9 cellular contexts compared by ENCODE assay signal in genomic region chr1:109762821-109763645, GRCh38. TPM values are rescaled to one million over a fixed set of nuclear protein-coding genes. Genes with fewer than 3 reads are reported as not detected.
DNase-seq lines count a peak whose midpoint lies in the region; ATAC-seq and TF ChIP-seq lines count a peak whose summit lies in the region.
"Had no signal": no experiment of that assay in that cellular context is flagged by ENCODE, and none has a peak within 500 bp of the region (broad histone marks: within the 10 kb centered on the region; RNA-seq: fewer than 3 reads in every experiment).

No MANE protein-coding gene starts in this region.

- H3K4me1 ChIP-seq in adipocyte (ENCODE audit: control insufficient read depth, insufficient read depth, low read length) (no peaks in the 10 kb centered on the region), left lung (peaks cover 4 to 15% of the 10 kb centered on the region in 2 donors), aorta (ENCODE audit: control insufficient read depth in 1 of 2, insufficient read depth in 2 of 2, low read length in 2 of 2) (no peaks in the 10 kb centered on the region)

- 81 to 87% methylated on average over 11 of the region's 11 CpGs for WGBS in aorta, 2 donors

- DNase-seq in Right ventricle myocardium inferior (ENCODE audit: missing footprints) = peak; percentile 52
- DNase-seq in left ventricle myocardium superior = no peak
- DNase-seq in adipocyte (ENCODE audit: low read depth) = peak; percentile 45
- DNase-seq in left lung = peak; percentile 31 to 69
- peak; percentile 54 to 65 for DNase-seq in aorta
- DNase-seq in DMS153 (lab: John Stamatoyannopoulos, UW) = no peak
- DNase-seq in glomerular visceral epithelial cell (ENCODE audit: extremely low spot score) = no peak
- no peak for DNase-seq in putamen (ENCODE audit: low spot score)

- intact Hi-C loops in Right ventricle myocardium inferior (cut with DNase I) = no loop called here
- intact Hi-C loops in left ventricle myocardium superior (cut with micrococcal nuclease) = no loop called here
- intact Hi-C loops in left lung (cut with DNase I) = no loop called here
- intact Hi-C loops in aorta (cut with DNase I) = no loop called here

- H3K27ac ChIP-seq in left lung = peak overlapping the region in 1 of 2 donors; percentile 38
- no peak overlapping the region for H3K27ac ChIP-seq in aorta (ENCODE audit: low read depth in 1 of 2, low read length in 2 of 2)

- H3K36me3 ChIP-seq in adipocyte (ENCODE audit: control insufficient read depth, insufficient read depth, low read length, severe bottlenecking) (no peaks in the 10 kb centered on the region), left lung (no peaks in the 10 kb centered on the region), aorta (ENCODE audit: control insufficient read depth in 1 of 2, insufficient read depth in 2 of 2, low read length in 1 of 2) (no peaks in the 10 kb centered on the region)

- no peak for TF ChIP-seq CTCF in left lung (IDR thresholded peaks at IDR 0.05)

- no peak overlapping the region for H3K9ac ChIP-seq in adipocyte (ENCODE audit: low read length)

- no peaks in the 10 kb centered on the region for H3K9me3 ChIP-seq in adipocyte (ENCODE audit: control insufficient read depth, low read length)
- no peaks in the 10 kb centered on the region for H3K9me3 ChIP-seq in left lung
- H3K9me3 ChIP-seq in aorta (ENCODE audit: control insufficient read depth, low read length) = no peaks in the 10 kb centered on the region

- H3K27me3 ChIP-seq in adipocyte (replicated peaks; ENCODE audit: control insufficient read depth, insufficient read depth, low read length) = peaks cover 4% of the 10 kb centered on the region
- no peaks in the 10 kb centered on the region for H3K27me3 ChIP-seq in left lung
- H3K27me3 ChIP-seq in aorta (ENCODE audit: control insufficient read depth in 1 of 2, insufficient read depth in 2 of 2, low read length in 1 of 2) = no peaks in the 10 kb centered on the region

- H3K4me3 ChIP-seq in adipocyte (ENCODE audit: low read length) (no peak overlapping the region), left lung (no peak overlapping the region), aorta (ENCODE audit: low read length in 2 of 2) (no peak overlapping the region)

- ATAC-seq in Right ventricle myocardium inferior (no peak), left ventricle myocardium superior (no peak), left lung (peak; percentile 38), aorta (ENCODE audit: low FRiP score) (no peak)

RNA-seq across cellular contexts. Expression of gene EPS8L3, which starts 0.7 kb away (rescaled TPM):
- total RNA-seq in Right ventricle myocardium inferior (not detected), left ventricle myocardium superior (not detected), left lung (not detected), aorta (not detected)
- 10 to 100 TPM in 1 of 2 donors, under 1 TPM in 1; 0.46 to 36.7 TPM for polyA plus RNA-seq in aorta
- total RNA-seq: CD4-positive, alpha-beta T cell had no signal

RNA-seq across cellular contexts. Expression of gene GSTM3, which starts 22.2 kb away (rescaled TPM):
- total RNA-seq in Right ventricle myocardium inferior (121 TPM), left ventricle myocardium superior (113 TPM), left lung (10 to 100 TPM; 13.8 to 30.9 TPM), aorta (10 to 100 TPM; 17.9 to 56.5 TPM)
- polyA plus RNA-seq in aorta = 100 to 1,000 TPM in 1 of 2 donors, 10 to 100 TPM in 1; 75.7 to 146 TPM

RNA-seq across cellular contexts. Expression of gene GSTM5, which starts 51.0 kb away (rescaled TPM):
- 2.8 TPM for total RNA-seq in Right ventricle myocardium inferior
- total RNA-seq in left ventricle myocardium superior = 2.6 TPM
- total RNA-seq in left lung = 10 to 100 TPM in 1 of 2 donors, 1 to 10 TPM in 1; 8.4 to 11.6 TPM
- 10 to 100 TPM in 1 of 2 donors, 1 to 10 TPM in 1; 5.7 to 23.4 TPM for total RNA-seq in aorta
- 10 to 100 TPM in 1 of 2 donors, 1 to 10 TPM in 1; 8.6 to 10.8 TPM for polyA plus RNA-seq in aorta

Comparison
In these comparisons a context has a peak if more than half of its experiments do, and no peak if none do; other contexts are left out.
1. DNase-seq: peak in Right ventricle myocardium inferior (single experiment), adipocyte (single experiment), left lung (2 of 2) and aorta (2 of 2); none in left ventricle myocardium superior (single experiment), DMS153 (single experiment), glomerular visceral epithelial cell (single experiment) and putamen (single experiment).